ENCODE assay signal across 7 cellular contexts in the genomic region with DNA sequence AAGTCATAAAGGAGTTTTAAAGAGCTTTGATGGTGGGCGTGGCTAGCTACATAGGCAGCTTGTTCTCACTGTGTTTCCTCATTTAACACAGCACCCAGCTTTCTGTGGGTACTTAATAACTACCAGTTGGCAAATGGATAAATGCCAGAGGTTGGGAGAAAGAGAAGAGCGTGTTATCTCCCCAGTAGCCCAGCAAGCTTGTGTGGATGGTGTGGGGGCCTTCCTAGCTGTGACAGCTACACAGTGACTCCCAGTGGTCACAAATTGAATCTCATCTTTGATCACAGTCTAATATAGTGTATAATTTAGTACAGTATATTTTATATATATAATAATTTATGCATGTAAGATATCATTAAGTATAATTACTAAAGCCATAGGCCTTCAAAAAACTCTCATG.
DNase-seq lines count a peak whose midpoint lies in the region; ATAC-seq and TF ChIP-seq lines count a peak whose summit lies in the region.

No MANE protein-coding gene starts in this region.

- TF ChIP-seq CTCF in foreskin keratinocyte (conservative IDR thresholded peaks at IDR 0.05) (peak; percentile 69), sigmoid colon (IDR thresholded peaks at IDR 0.05) (peak in 3 of 4 experiments; percentile 29 to 55 (median 39))

- no peaks in the 10 kb centered on the region for H3K36me3 ChIP-seq in sigmoid colon

- H3K27ac ChIP-seq in foreskin keratinocyte = no peak overlapping the region
- H3K27ac ChIP-seq in sigmoid colon = no peak overlapping the region

- 6 to 25% methylated on average over 2 of the region's 2 CpGs for WGBS in sigmoid colon, 2 donors

- no peaks in the 10 kb centered on the region for H3K9me3 ChIP-seq in sigmoid colon

- ATAC-seq in GM18909 (IDR thresholded peaks at IDR 0.05; ENCODE audit: poor library complexity, unreplicated experiment) = peak; percentile 83
- ATAC-seq in foreskin keratinocyte = peak; percentile 90

- TF ChIP-seq POLR2A in sigmoid colon (IDR thresholded peaks at IDR 0.05) = no peak

- intact Hi-C loops in sigmoid colon (cut with DNase I) = loop anchor here (10.0 kb wide), 1 partner anchor 1887 kb away; no protein-coding TSS in a partner anchor

- TF ChIP-seq EP300 in sigmoid colon (IDR thresholded peaks at IDR 0.05) = no peak

- H3K4me1 ChIP-seq in foreskin keratinocyte (no peaks in the 10 kb centered on the region), sigmoid colon (peaks cover 0 to 9% (median 4%) of the 10 kb centered on the region in 4 donors)

- H3K27me3 ChIP-seq in foreskin keratinocyte (no peaks in the 10 kb centered on the region), sigmoid colon (no peaks in the 10 kb centered on the region)

- no peak overlapping the region for H3K4me3 ChIP-seq in sigmoid colon

- DNase-seq in HS-27A (ENCODE audit: low read depth) (peak; percentile 58), RPMI7951 (ENCODE audit: low read depth) (peak; percentile 4), foreskin keratinocyte (peak in 1 of 2 donors; percentile 38), sigmoid colon (peak; percentile 72), NCI-H187 treated with DMSO at 0.1 percent for 48 hours (lab: John Stamatoyannopoulos, UW) (no peak), middle frontal gyrus (ENCODE audit: extremely low spot score, low spot score) (no peak)

Comparison
In these comparisons a context has a peak if more than half of its experiments do, and no peak if none do; other contexts are left out.
1. DNase-seq: peak in HS-27A (single experiment), RPMI7951 (single experiment) and sigmoid colon (single experiment); none in NCI-H187 treated with DMSO at 0.1 percent for 48 hours (single experiment) and middle frontal gyrus (single experiment).